Comparison of ENCODE assay signal across 19 cellular contexts in the genomic region with DNA sequence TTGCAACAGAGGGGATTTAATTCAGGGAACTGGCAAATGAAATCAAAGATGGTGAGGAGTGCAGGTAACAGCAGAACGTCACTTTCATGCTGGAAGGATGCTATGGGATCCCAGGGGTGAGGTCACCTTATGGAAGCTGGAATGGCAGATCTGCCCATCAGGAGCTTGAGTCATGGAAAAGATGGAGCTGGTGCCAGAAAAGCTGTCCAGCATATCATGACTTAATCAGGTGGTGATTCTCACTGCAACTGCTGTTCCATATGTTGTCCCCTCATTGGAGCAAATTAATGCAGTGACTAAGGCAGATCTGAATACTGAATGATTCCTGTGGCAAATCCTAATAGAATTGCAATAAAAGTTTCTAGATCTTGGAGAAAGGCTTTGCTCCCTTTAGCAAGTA. TPM values are rescaled to one million over a fixed set of nuclear protein-coding genes. Genes with fewer than 3 reads are reported as not detected.
DNase-seq lines count a peak whose midpoint lies in the region; ATAC-seq, FAIRE-seq and TF ChIP-seq lines count a peak whose summit lies in the region.
"Had no signal": no experiment of that assay in that cellular context is flagged by ENCODE, and none has a peak within 500 bp of the region (broad histone marks: within the 10 kb centered on the region; RNA-seq: fewer than 3 reads in every experiment).

No MANE protein-coding gene starts in this region.

- no peak overlapping the region for H3K9ac ChIP-seq in astrocyte (ENCODE audit: low read length)
- H3K9ac ChIP-seq: KMS-11 had no signal

- H3K27ac Mint-ChIP-seq in astrocyte (ENCODE audit: unreplicated experiment): no peak overlapping the region
- H3K27ac Mint-ChIP-seq: H9 had no signal

- H3K27me3 ChIP-seq in astrocyte (ENCODE audit: insufficient read depth, low read length): no peaks in the 10 kb centered on the region

- H3K79me2 ChIP-seq in astrocyte (ENCODE audit: insufficient read depth, low read length): no peaks in the 10 kb centered on the region

- H3K9me3 Mint-ChIP-seq in astrocyte (ENCODE audit: unreplicated experiment): no peaks in the 10 kb centered on the region
- H3K9me3 Mint-ChIP-seq: H9 had no signal

- H3K27ac ChIP-seq in astrocyte (ENCODE audit: low read depth, low read length): no peak overlapping the region
- H3K27ac ChIP-seq in substantia nigra (ENCODE audit: low read depth, low read length, poor library complexity, severe bottlenecking): no peak overlapping the region
- H3K27ac ChIP-seq: C4-2B, KMS-11, PC-9 had no signal

- TF ChIP-seq CTCF in astrocyte (IDR thresholded peaks at IDR 0.05; ENCODE audit: insufficient read depth, low read depth, low read length): no peak

- no peak overlapping the region for H3K4me3 Mint-ChIP-seq in astrocyte (ENCODE audit: unreplicated experiment)
- H3K4me3 Mint-ChIP-seq: H9 had no signal

- DNase-seq in DMS 273 treated with DMSO at 0.1 percent for 48 hours (lab: John Stamatoyannopoulos, UW): peak; percentile 87
- DNase-seq in HT1080 (ENCODE audit: low read depth): peak; percentile 70
- DNase-seq in astrocyte (ENCODE audit: low read depth): peak; percentile 53
- DNase-seq in iris pigment epithelial cell (ENCODE audit: low read depth): peak; percentile 4
- DNase-seq in substantia nigra (lab: John Stamatoyannopoulos, UW): no peak
- DNase-seq: AML-193, DND-41, GDM1, H9, NCI-H1092, NCI-H146, NCI-H2029 treated with DMSO at 0.1 percent for 48 hours, NCI-H510A, NCI-H82, PC-9 had no signal

- no peaks in the 10 kb centered on the region for H3K4me1 ChIP-seq in astrocyte (ENCODE audit: insufficient read depth, low read length)

- no peak overlapping the region for H3K4me2 ChIP-seq in astrocyte (ENCODE audit: low read length)
- H3K4me2 ChIP-seq: KMS-11, PC-9 had no signal

- FAIRE-seq in astrocyte (lab: Jason Lieb, UNC): no peak

- H3K36me3 ChIP-seq in astrocyte (ENCODE audit: insufficient read depth, low read length): no peaks in the 10 kb centered on the region

- no peak overlapping the region for H2AFZ ChIP-seq in astrocyte (ENCODE audit: low read depth, low read length)
- H2AFZ ChIP-seq: PC-9 had no signal

- no peaks in the 10 kb centered on the region for H3K9me3 ChIP-seq in astrocyte (ENCODE audit: insufficient read depth, low read depth, low read length)

- H3K27me3 Mint-ChIP-seq in astrocyte (ENCODE audit: low read depth, unreplicated experiment): no peaks in the 10 kb centered on the region

- no peaks in the 10 kb centered on the region for H4K20me1 ChIP-seq in astrocyte (ENCODE audit: insufficient read depth, low read length)

- no peaks in the 10 kb centered on the region for H3K36me3 Mint-ChIP-seq in astrocyte (ENCODE audit: low read depth, unreplicated experiment)

- H3K4me3 ChIP-seq in astrocyte (ENCODE audit: insufficient read depth, low read depth, low read length): no peak overlapping the region
- H3K4me3 ChIP-seq: PC-9 had no signal

- no peaks in the 10 kb centered on the region for H3K4me1 Mint-ChIP-seq in astrocyte (ENCODE audit: low read depth, unreplicated experiment)
- H3K4me1 Mint-ChIP-seq: H9 had no signal

- ATAC-seq in HG03196 (IDR thresholded peaks at IDR 0.05; ENCODE audit: unreplicated experiment) (no peak), GM21619 (IDR thresholded peaks at IDR 0.05; ENCODE audit: unreplicated experiment) (no peak)

RNA-seq across cellular contexts. Expression of gene HHLA2, which starts 38.4 kb away (rescaled TPM):
- total RNA-seq in HT1080 (2014; rRNA removed; shearing (Covaris generic)): not detected in 2 replicates
- 0.15 TPM in 1 of 2 replicates, not detected in the other for polyA plus RNA-seq in HT1080 (2015; cell fraction: cytosol; rRNA removed)
- not detected in 2 replicates for polyA plus RNA-seq in HT1080 (2015; cell fraction: nucleus; rRNA removed)
- not detected in 2 replicates for total RNA-seq in astrocyte
- total RNA-seq: H9, PC-9 had no signal

Comparison
In these comparisons a context has a peak if more than half of its experiments do, and no peak if none do; other contexts are left out.
1. DNase-seq: peak in DMS 273 treated with DMSO at 0.1 percent for 48 hours (single experiment), HT1080 (single experiment), astrocyte (single experiment) and iris pigment epithelial cell (single experiment); none in substantia nigra (0 of 49).